Comparison of ENCODE assay signal across 27 cellular contexts in genomic region chr11:56967726-56968125, GRCh38. TPM values are rescaled to one million over a fixed set of nuclear protein-coding genes. Genes with fewer than 3 reads are reported as not detected.
DNase-seq lines count a peak whose midpoint lies in the region; ATAC-seq, FAIRE-seq and TF ChIP-seq lines count a peak whose summit lies in the region.
"Had no signal": no experiment of that assay in that cellular context is flagged by ENCODE, and none has a peak within 500 bp of the region (broad histone marks: within the 10 kb centered on the region; RNA-seq: fewer than 3 reads in every experiment).

No MANE protein-coding gene starts in this region.

- ATAC-seq in esophagus mucosa (peak; percentile 85), HG03108 (IDR thresholded peaks at IDR 0.05; ENCODE audit: unreplicated experiment) (no peak), HG03439 (IDR thresholded peaks at IDR 0.05; ENCODE audit: unreplicated experiment) (no peak)
- ATAC-seq: CD8-positive, alpha-beta T cell had no signal

- TF ChIP-seq POLR2A in prostate gland (IDR thresholded peaks at IDR 0.05) (no peak), thyroid gland (IDR thresholded peaks at IDR 0.05) (no peak)

- no peak for FAIRE-seq in bronchial epithelial cell (lab: Jason Lieb, UNC)
- FAIRE-seq: A204.1, GM12891, GM18507, H1 had no signal

- H3K9me3 ChIP-seq in prostate gland (no peaks in the 10 kb centered on the region), thyroid gland (no peaks in the 10 kb centered on the region)
- H3K9me3 ChIP-seq: Caco-2 had no signal

- peak; percentile 14 for DNase-seq in DMS53 (lab: John Stamatoyannopoulos, UW)
- DNase-seq in DMS53 treated with DMSO at 0.1 percent for 48 hours (lab: John Stamatoyannopoulos, UW; ENCODE audit: unreplicated experiment): no peak
- peak; percentile 57 for DNase-seq in bronchial epithelial cell (ENCODE audit: low read depth)
- DNase-seq in prostate gland (ENCODE audit: low spot score): peak; percentile 13
- DNase-seq in thyroid gland: no peak
- DNase-seq: Caco-2; CD4-positive, CD25-positive, alpha-beta regulatory T cell; CD8-positive, alpha-beta T cell; DMS153; DMS79 treated with DMSO at 0.1 percent for 48 hours; GF-D8; GM23248; H7; HCEC 1CT had no signal

- WGBS in prostate gland: 42% methylated on average over 1 of the region's 1 CpG
- 65 to 72% methylated on average over 1 of the region's 1 CpG for WGBS in thyroid gland, 2 donors

- no peaks in the 10 kb centered on the region for H3K27me3 ChIP-seq in bronchial epithelial cell (ENCODE audit: control insufficient read depth, insufficient read depth, low read length)
- no peaks in the 10 kb centered on the region for H3K27me3 ChIP-seq in prostate gland (replicated peaks; ENCODE audit: insufficient read depth)
- H3K27me3 ChIP-seq in thyroid gland: no peaks in the 10 kb centered on the region
- H3K27me3 ChIP-seq: BLaER1 had no signal

- TF ChIP-seq CTCF in bronchial epithelial cell (IDR thresholded peaks at IDR 0.05; ENCODE audit: insufficient read depth, low read length, severe bottlenecking) (no peak), prostate gland (IDR thresholded peaks at IDR 0.05) (no peak), thyroid gland (IDR thresholded peaks at IDR 0.05) (no peak)

- intact Hi-C loops in prostate gland (cut with DNase I): no loop called here
- intact Hi-C loops in thyroid gland (cut with DNase I): no loop called here

- no peak overlapping the region for H3K4me3 ChIP-seq in bronchial epithelial cell (ENCODE audit: low read depth, low read length)
- no peak overlapping the region for H3K4me3 ChIP-seq in prostate gland
- H3K4me3 ChIP-seq in thyroid gland (replicated peaks in 1 of 3): no peak overlapping the region
- H3K4me3 ChIP-seq: BLaER1, GM23248 had no signal

- H3K36me3 ChIP-seq in bronchial epithelial cell (ENCODE audit: control insufficient read depth, insufficient read depth, low read length) (no peaks in the 10 kb centered on the region), prostate gland (no peaks in the 10 kb centered on the region), thyroid gland (no peaks in the 10 kb centered on the region)
- H3K36me3 ChIP-seq: BLaER1 had no signal

- H3K27ac ChIP-seq in prostate gland (no peak overlapping the region), thyroid gland (no peak overlapping the region)
- H3K27ac ChIP-seq: 22Rv1, BLaER1, C4-2B, GM23248 had no signal

- H3K4me1 ChIP-seq in prostate gland (replicated peaks) (peaks cover 3% of the 10 kb centered on the region), thyroid gland (no peaks in the 10 kb centered on the region)
- H3K4me1 ChIP-seq: BLaER1, Caco-2 had no signal

RNA-seq across cellular contexts. Expression of gene OR5AK2, which starts 21.0 kb away (rescaled TPM):
- not detected in 2 replicates for total RNA-seq in bronchial epithelial cell
- not detected for total RNA-seq in esophagus mucosa
- total RNA-seq in prostate gland: not detected
- not detected for total RNA-seq in thyroid gland
- total RNA-seq: B cell; Caco-2; CD4-positive, CD25-positive, alpha-beta regulatory T cell; CD8-positive, alpha-beta T cell; Daoy; G401; GM23248; H1; H7 had no signal

Comparison
In these comparisons a context has a peak if more than half of its experiments do, and no peak if none do; other contexts are left out.
1. DNase-seq: peak in DMS53 (single experiment), bronchial epithelial cell (single experiment) and prostate gland (single experiment); none in DMS53 treated with DMSO at 0.1 percent for 48 hours (single experiment) and thyroid gland (0 of 2).